In the genomic region with DNA sequence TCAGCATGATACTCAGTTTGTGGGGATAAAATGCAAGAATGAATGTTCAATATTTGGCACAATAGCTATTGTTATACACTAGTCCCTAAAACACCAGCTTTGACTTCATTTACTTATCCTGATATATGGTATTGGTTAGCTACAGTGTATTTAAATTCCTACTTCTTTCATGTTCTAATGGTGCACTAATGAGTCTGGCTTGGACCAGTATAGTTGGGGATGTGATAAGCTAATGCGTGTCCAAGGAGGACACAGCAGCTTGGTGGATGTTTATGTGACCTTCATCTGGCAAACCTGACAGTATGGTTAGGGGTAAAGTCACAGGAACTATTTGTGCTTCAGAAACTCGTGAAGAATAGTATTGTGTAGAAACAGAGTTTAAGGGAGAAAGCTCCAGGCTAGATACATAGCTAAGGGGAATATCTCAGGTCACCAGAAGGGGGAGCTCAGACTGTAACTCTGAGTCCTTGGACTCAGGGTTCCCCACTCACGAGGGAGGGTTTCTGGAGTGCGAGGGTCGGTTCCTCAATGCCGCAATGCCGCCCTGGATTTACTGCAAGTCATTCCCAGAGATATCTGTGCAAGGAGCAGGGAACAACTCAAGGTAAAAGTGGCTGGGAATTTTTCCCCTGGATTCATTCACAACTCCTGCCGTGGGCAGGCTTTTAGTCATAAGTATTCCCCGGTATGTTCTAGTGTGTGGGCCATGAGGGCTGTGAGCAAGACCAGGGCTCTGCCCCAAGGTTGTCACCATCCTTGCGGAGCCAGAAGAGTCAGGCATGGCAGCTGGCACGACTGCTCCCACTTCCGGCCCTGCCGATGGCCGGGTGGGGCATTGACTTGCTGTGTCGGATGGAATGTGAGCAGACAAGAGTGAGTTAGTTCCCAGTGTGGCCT, we compare ENCODE assay signal across 1 cellular context.
TF ChIP-seq lines count a peak whose summit lies in the region.

No MANE protein-coding gene starts in this region.

TF ChIP-seq in SK-N-SH, 30 proteins besides CTCF, POLR2A, EP300 and RAD21:
- no peak for TF ChIP-seq EZH2phosphoT487 (IDR thresholded peaks at IDR 0.05; ENCODE audit: borderline replicate concordance, low read depth)
- TF ChIP-seq POLR2AphosphoS5 (IDR thresholded peaks at IDR 0.05; ENCODE audit: low read depth, low read length): no peak
- TF ChIP-seq, protein P1, sequence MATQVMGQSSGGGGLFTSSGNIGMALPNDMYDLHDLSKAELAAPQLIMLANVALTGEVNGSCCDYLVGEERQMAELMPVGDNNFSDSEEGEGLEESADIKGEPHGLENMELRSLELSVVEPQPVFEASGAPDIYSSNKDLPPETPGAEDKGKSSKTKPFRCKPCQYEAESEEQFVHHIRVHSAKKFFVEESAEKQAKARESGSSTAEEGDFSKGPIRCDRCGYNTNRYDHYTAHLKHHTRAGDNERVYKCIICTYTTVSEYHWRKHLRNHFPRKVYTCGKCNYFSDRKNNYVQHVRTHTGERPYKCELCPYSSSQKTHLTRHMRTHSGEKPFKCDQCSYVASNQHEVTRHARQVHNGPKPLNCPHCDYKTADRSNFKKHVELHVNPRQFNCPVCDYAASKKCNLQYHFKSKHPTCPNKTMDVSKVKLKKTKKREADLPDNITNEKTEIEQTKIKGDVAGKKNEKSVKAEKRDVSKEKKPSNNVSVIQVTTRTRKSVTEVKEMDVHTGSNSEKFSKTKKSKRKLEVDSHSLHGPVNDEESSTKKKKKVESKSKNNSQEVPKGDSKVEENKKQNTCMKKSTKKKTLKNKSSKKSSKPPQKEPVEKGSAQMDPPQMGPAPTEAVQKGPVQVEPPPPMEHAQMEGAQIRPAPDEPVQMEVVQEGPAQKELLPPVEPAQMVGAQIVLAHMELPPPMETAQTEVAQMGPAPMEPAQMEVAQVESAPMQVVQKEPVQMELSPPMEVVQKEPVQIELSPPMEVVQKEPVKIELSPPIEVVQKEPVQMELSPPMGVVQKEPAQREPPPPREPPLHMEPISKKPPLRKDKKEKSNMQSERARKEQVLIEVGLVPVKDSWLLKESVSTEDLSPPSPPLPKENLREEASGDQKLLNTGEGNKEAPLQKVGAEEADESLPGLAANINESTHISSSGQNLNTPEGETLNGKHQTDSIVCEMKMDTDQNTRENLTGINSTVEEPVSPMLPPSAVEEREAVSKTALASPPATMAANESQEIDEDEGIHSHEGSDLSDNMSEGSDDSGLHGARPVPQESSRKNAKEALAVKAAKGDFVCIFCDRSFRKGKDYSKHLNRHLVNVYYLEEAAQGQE (IDR thresholded peaks at IDR 0.05; ENCODE audit: low read depth, low read length): no peak
- no peak for TF ChIP-seq NRF1 (IDR thresholded peaks at IDR 0.05; ENCODE audit: low read depth, low read length)
- TF ChIP-seq SMC3 (IDR thresholded peaks at IDR 0.05; ENCODE audit: low read depth, low read length): peak; percentile 54
